14 cellular contexts compared by ENCODE assay signal in the genomic region with DNA sequence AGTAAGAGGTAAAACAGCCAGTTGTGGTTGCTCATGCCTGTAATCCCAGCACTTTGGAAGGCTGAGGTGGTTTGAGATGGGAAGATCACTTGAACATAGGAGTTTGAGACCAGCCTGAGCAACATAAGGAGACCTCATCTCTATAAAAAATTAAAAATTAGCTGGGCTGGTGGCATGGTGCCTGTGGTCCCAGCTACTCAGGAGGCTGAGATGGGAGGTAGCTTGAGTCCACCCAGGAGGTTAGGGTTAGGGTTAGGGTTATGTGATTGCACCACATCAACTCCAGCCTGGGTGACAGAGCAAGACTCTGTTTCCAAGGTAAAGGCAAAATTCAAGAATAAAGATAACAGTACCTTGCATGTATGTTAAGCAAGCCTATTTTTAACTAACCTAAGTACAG. TPM values are rescaled to one million over a fixed set of nuclear protein-coding genes. Genes with fewer than 3 reads are reported as not detected.
A peak's percentile ranks its signal among the peaks of the same experiment; 100 is the strongest.
DNase-seq lines count a peak whose midpoint lies in the region; ATAC-seq and TF ChIP-seq lines count a peak whose summit lies in the region.
"Had no signal": no experiment of that assay in that cellular context is flagged by ENCODE, and none has a peak within 500 bp of the region (broad histone marks: within the 10 kb centered on the region; RNA-seq: fewer than 3 reads in every experiment).

No MANE protein-coding gene starts in this region.

- intact Hi-C loops in activated CD4-positive, alpha-beta T cell treated with anti-CD3 and anti-CD28 coated beads for 36 hours (cut with DNase I, micrococcal nuclease), result loop anchor here in 1 of 2 experiments (10.0 kb wide), 1 partner anchor 282 kb away; no protein-coding TSS in a partner anchor
- intact Hi-C loops in PC-3 (cut with micrococcal nuclease), result no loop called here

- H3F3A ChIP-seq in PC-3 (ENCODE audit: low read length, unreplicated experiment), result no peaks in the 10 kb centered on the region

- H3K27ac ChIP-seq in OCI-LY3 (ENCODE audit: low read length), result no peak overlapping the region
- H3K27ac ChIP-seq in effector memory CD4-positive, alpha-beta T cell (ENCODE audit: insufficient read depth, low read length, poor library complexity, severe bottlenecking), result peak overlapping the region; percentile 72
- H3K27ac ChIP-seq in PC-3 (ENCODE audit: low read length), result no peak overlapping the region
- H3K27ac ChIP-seq: right atrium auricular region, SJCRH30 had no signal

- H3K36me3 ChIP-seq in OCI-LY3 (replicated peaks; ENCODE audit: low read depth, low read length) (peaks cover 7% of the 10 kb centered on the region), PC-3 (ENCODE audit: low read depth, low read length) (no peaks in the 10 kb centered on the region)
- H3K36me3 ChIP-seq in effector memory CD4-positive, alpha-beta T cell (ENCODE audit: control insufficient read depth, insufficient read depth, low read length), result no peaks in the 10 kb centered on the region
- H3K36me3 ChIP-seq: right atrium auricular region, SJCRH30 had no signal

- H3K4me3 ChIP-seq in OCI-LY3 (ENCODE audit: low read length) (peak overlapping the region; percentile 68; the same call in 1 of the 2 replicates), PC-3 (ENCODE audit: low read length) (no peak overlapping the region)
- H3K4me3 ChIP-seq in effector memory CD4-positive, alpha-beta T cell (ENCODE audit: insufficient read depth, low read depth, low read length, poor library complexity, severe bottlenecking), result peak overlapping the region; percentile 20
- H3K4me3 ChIP-seq: right atrium auricular region, SJCRH30 had no signal

- peaks cover 62% of the 10 kb centered on the region for H3K79me2 ChIP-seq in OCI-LY3 (ENCODE audit: low read length)
- H3K79me2 ChIP-seq in PC-3 (ENCODE audit: low read length), result no peaks in the 10 kb centered on the region

- H4K20me1 ChIP-seq in OCI-LY3 (ENCODE audit: insufficient read depth, low read length) (peaks cover 12% of the 10 kb centered on the region; the same call in 1 of the 2 replicates), PC-3 (ENCODE audit: low read length) (no peaks in the 10 kb centered on the region)

- peak overlapping the region; percentile 85 for H3K4me3 Mint-ChIP-seq in activated CD4-positive, alpha-beta T cell treated with anti-CD3 and anti-CD28 coated beads for 36 hours
- H3K4me3 Mint-ChIP-seq in stimulated activated naive B cell treated with anti-CD40 and anti-IgM and Interleukin-4, amounts not matched to agents 10 μg/mL and 1 μg/mL and 100 μg/mL, for 72 hours, result peak overlapping the region; percentile 77 to 86

- H3K9me3 ChIP-seq in OCI-LY3 (ENCODE audit: insufficient read depth, low read length), result no peaks in the 10 kb centered on the region
- no peaks in the 10 kb centered on the region for H3K9me3 ChIP-seq in effector memory CD4-positive, alpha-beta T cell (ENCODE audit: control insufficient read depth, low read length)
- H3K9me3 ChIP-seq in PC-3 (ENCODE audit: low read length), result no peaks in the 10 kb centered on the region
- H3K9me3 ChIP-seq: right atrium auricular region, SJCRH30 had no signal

- peak overlapping the region; percentile 73 for H3K27ac Mint-ChIP-seq in activated CD4-positive, alpha-beta T cell treated with anti-CD3 and anti-CD28 coated beads for 36 hours
- peak overlapping the region; percentile 74 for H3K27ac Mint-ChIP-seq in stimulated activated naive B cell treated with anti-CD40 and anti-IgM and Interleukin-4, amounts not matched to agents 10 μg/mL and 1 μg/mL and 100 μg/mL, for 72 hours

- no TSS peak for BruUV-seq in PC-3 (replicated peaks; lab: Mats Ljungman, UMichigan)

- no peaks in the 10 kb centered on the region for H3K9me2 ChIP-seq in PC-3 (replicated peaks; ENCODE audit: low read length)

- no peak for DNase-seq in activated CD4-positive, alpha-beta T cell treated with anti-CD3 and anti-CD28 coated beads for 36 hours
- no peak for DNase-seq in activated CD4-positive, alpha-beta T cell treated with anti-CD3 and anti-CD28 coated beads, Interleukin-2, amount 50 U/mL, for 4 hours
- DNase-seq in effector memory CD4-positive, alpha-beta T cell, result no peak
- DNase-seq in stimulated activated naive B cell treated with anti-CD40 and anti-IgM and Interleukin-4, amounts not matched to agents 10 μg/mL and 1 μg/mL and 100 μg/mL, for 72 hours, result no peak
- DNase-seq in central memory CD4-positive, alpha-beta T cell, result no peak
- DNase-seq in NCI-H2081 treated with DMSO at 0.1 percent for 48 hours (lab: John Stamatoyannopoulos, UW) (no peak), PC-3 (no peak)
- DNase-seq: NCI-H1436, NCI-H82, SJCRH30 had no signal

- H3K4me1 Mint-ChIP-seq in activated CD4-positive, alpha-beta T cell treated with anti-CD3 and anti-CD28 coated beads for 36 hours, result peaks cover 50% of the 10 kb centered on the region
- peaks cover 18 to 49% of the 10 kb centered on the region in 2 donors for H3K4me1 Mint-ChIP-seq in stimulated activated naive B cell treated with anti-CD40 and anti-IgM and Interleukin-4, amounts not matched to agents 10 μg/mL and 1 μg/mL and 100 μg/mL, for 72 hours

- H3K9ac ChIP-seq in OCI-LY3 (ENCODE audit: low read length), result 0 out of 2 replicates have a peak overlapping the region, but pooled peaks have one; percentile 45
- no peak overlapping the region for H3K9ac ChIP-seq in PC-3 (ENCODE audit: low read length)

- H3K4me2 ChIP-seq in OCI-LY3 (ENCODE audit: low read length), result peak overlapping the region; percentile 85
- no peak overlapping the region for H3K4me2 ChIP-seq in PC-3 (ENCODE audit: low read length)

- no peak overlapping the region for H2AFZ ChIP-seq in OCI-LY3 (ENCODE audit: low read depth, low read length)
- H2AFZ ChIP-seq in PC-3 (ENCODE audit: low read length), result no peak overlapping the region

- POLR2A ChIA-PET in activated CD4-positive, alpha-beta T cell treated with anti-CD3 and anti-CD28 coated beads for 36 hours (lab: Charles Lee), result interaction anchor here (0.9 to 1.1 kb wide), 2 partner anchors 15 to 159 kb away, joined by 4 read pairs; partner anchors contain the start of gene HSPA13
- POLR2A ChIA-PET in PC-3 (lab: Charles Lee; ENCODE audit: unreplicated experiment), result no interaction called here

- H3K27me3 ChIP-seq in OCI-LY3 (ENCODE audit: low read depth, low read length) (no peaks in the 10 kb centered on the region), PC-3 (ENCODE audit: low read length) (no peaks in the 10 kb centered on the region)
- no peaks in the 10 kb centered on the region for H3K27me3 ChIP-seq in effector memory CD4-positive, alpha-beta T cell (replicated peaks; ENCODE audit: control insufficient read depth, insufficient read depth, low read length, poor library complexity, severe bottlenecking)
- H3K27me3 ChIP-seq: right atrium auricular region, SJCRH30 had no signal

- CTCF ChIA-PET in activated CD4-positive, alpha-beta T cell treated with anti-CD3 and anti-CD28 coated beads for 36 hours (lab: Charles Lee), result interaction anchor here (0.6 to 1.4 kb wide), 5 partner anchors 9 to 156 kb away, joined by 3 to 7 read pairs (median 3); no protein-coding TSS in a partner anchor
- CTCF ChIA-PET in PC-3 (lab: Charles Lee), result no interaction called here

- no peaks in the 10 kb centered on the region for H3K27me3 Mint-ChIP-seq in activated CD4-positive, alpha-beta T cell treated with anti-CD3 and anti-CD28 coated beads for 36 hours
- H3K27me3 Mint-ChIP-seq in stimulated activated naive B cell treated with anti-CD40 and anti-IgM and Interleukin-4, amounts not matched to agents 10 μg/mL and 1 μg/mL and 100 μg/mL, for 72 hours, result no peaks in the 10 kb centered on the region

- H3K4me1 ChIP-seq in OCI-LY3 (ENCODE audit: low read length) (peaks cover 36% of the 10 kb centered on the region), PC-3 (ENCODE audit: insufficient read depth, low read length) (no peaks in the 10 kb centered on the region; the same call in 1 of the 2 replicates)
- H3K4me1 ChIP-seq in effector memory CD4-positive, alpha-beta T cell (ENCODE audit: control insufficient read depth, insufficient read depth, low read length, poor library complexity, severe bottlenecking), result peaks cover 2% of the 10 kb centered on the region
- H3K4me1 ChIP-seq: right atrium auricular region, SJCRH30 had no signal

- ATAC-seq in activated CD4-positive, alpha-beta T cell treated with anti-CD3 and anti-CD28 coated beads for 36 hours, result no peak
- ATAC-seq in stimulated activated naive B cell treated with anti-CD40 and anti-IgM and Interleukin-4, amounts not matched to agents 10 μg/mL and 1 μg/mL and 100 μg/mL, for 72 hours (replicated peaks), result peak in 1 of 2 donors; percentile 17
- no peak for ATAC-seq in PC-3

- H3K36me3 Mint-ChIP-seq in activated CD4-positive, alpha-beta T cell treated with anti-CD3 and anti-CD28 coated beads for 36 hours (ENCODE audit: low read depth), result peaks cover 28% of the 10 kb centered on the region
- peaks cover 56 to 63% of the 10 kb centered on the region in 2 donors for H3K36me3 Mint-ChIP-seq in stimulated activated naive B cell treated with anti-CD40 and anti-IgM and Interleukin-4, amounts not matched to agents 10 μg/mL and 1 μg/mL and 100 μg/mL, for 72 hours

- TF ChIP-seq CTCF in OCI-LY3 (IDR thresholded peaks at IDR 0.05; ENCODE audit: low read depth, low read length) (no peak), PC-3 (conservative IDR thresholded peaks at IDR 0.05; ENCODE audit: low read depth, low read length) (no peak)

- peaks cover 4% of the 10 kb centered on the region for H3K9me3 Mint-ChIP-seq in activated CD4-positive, alpha-beta T cell treated with anti-CD3 and anti-CD28 coated beads for 36 hours (ENCODE audit: low read depth)
- H3K9me3 Mint-ChIP-seq in stimulated activated naive B cell treated with anti-CD40 and anti-IgM and Interleukin-4, amounts not matched to agents 10 μg/mL and 1 μg/mL and 100 μg/mL, for 72 hours, result peaks cover 4 to 5% of the 10 kb centered on the region in 2 donors

RNA-seq across cellular contexts. Expression of gene SAMSN1, which starts 3.5 kb away (rescaled TPM):
- 10 to 100 TPM; 39.8 to 43.5 TPM for total RNA-seq in activated CD4-positive, alpha-beta T cell treated with anti-CD3 and anti-CD28 coated beads for 36 hours
- total RNA-seq in PC-3 (2014; rRNA removed), result 0.63 TPM in 1 of 2 replicates, not detected in the other
- total RNA-seq: A172, HT1080 had no signal

Comparison
In these comparisons a context has a peak if more than half of its experiments do, and no peak if none do; other contexts are left out.
1. RNA of gene SAMSN1, which starts 3.5 kb away (total RNA-seq): 39.8 to 43.5 TPM in activated CD4-positive, alpha-beta T cell treated with anti-CD3 and anti-CD28 coated beads for 36 hours; 0.63 TPM in PC-3; every median in the first group is over 10 times any median in the second.